In the genomic region with DNA sequence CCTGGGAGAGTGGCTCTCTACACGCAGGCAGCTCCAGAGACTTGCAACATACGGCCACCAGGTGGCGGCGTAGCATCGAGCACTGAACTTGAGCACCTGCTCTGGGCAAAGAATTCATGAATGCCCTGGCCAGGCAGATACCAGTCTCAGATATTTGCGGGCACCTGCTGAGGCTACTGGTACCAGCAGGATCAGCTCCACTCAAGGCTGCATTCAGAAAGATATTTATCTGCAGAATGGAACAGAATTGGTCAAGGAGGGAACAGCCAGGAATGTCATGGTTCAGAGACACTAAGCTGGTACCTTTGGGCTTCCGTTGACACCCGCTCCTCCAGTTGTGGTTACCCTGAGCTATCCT, we compare ENCODE assay signal across 8 cellular contexts. TPM values are rescaled to one million over a fixed set of nuclear protein-coding genes. Genes with fewer than 3 reads are reported as not detected.
A peak's percentile ranks its signal among the peaks of the same experiment; 100 is the strongest.
DNase-seq lines count a peak whose midpoint lies in the region; ATAC-seq and TF ChIP-seq lines count a peak whose summit lies in the region.

No MANE protein-coding gene starts in this region.

- DNase-seq in CD4-positive, alpha-beta T cell: peak; percentile 68 to 85 (median 74)
- DNase-seq in LHCN-M2 (ENCODE audit: low read depth) (peak; percentile 71), RPMI7951 (ENCODE audit: low read depth) (peak; percentile 73), fibroblast of the aortic adventitia (ENCODE audit: low read depth) (peak; percentile 80), non-pigmented ciliary epithelial cell (ENCODE audit: low read depth) (peak; percentile 28), superior temporal gyrus (ENCODE audit: extremely low spot score) (peak; percentile 94)
- peak; percentile 62 to 64 for DNase-seq in activated T-helper 1 cell treated with anti-CD3 and anti-CD28 coated beads, Interleukin-2, amount 50 U/mL, for 16 hours (ENCODE audit: low read depth in 1 of 2, low spot score in 1 of 2)

- no peaks in the 10 kb centered on the region for H3K27me3 ChIP-seq in CD4-positive, alpha-beta T cell (ENCODE audit: control insufficient read depth, insufficient read depth, low read length)

- H3K4me3 ChIP-seq in fibroblast of the aortic adventitia (ENCODE audit: low read depth, low read length): no peak overlapping the region

- no peak overlapping the region for H3K4me3 Mint-ChIP-seq in CD4-positive, alpha-beta T cell

- ATAC-seq in CD4-positive, alpha-beta T cell (ENCODE audit: poor library complexity): peak; percentile 94
- ATAC-seq in GM19463 (IDR thresholded peaks at IDR 0.05; ENCODE audit: unreplicated experiment): peak; percentile 81

- no peaks in the 10 kb centered on the region for H3K36me3 Mint-ChIP-seq in CD4-positive, alpha-beta T cell (ENCODE audit: low read depth)

- H3K27ac Mint-ChIP-seq in CD4-positive, alpha-beta T cell: no peak overlapping the region

- POLR2A ChIA-PET in CD4-positive, alpha-beta T cell (lab: Charles Lee): interaction anchor here (0.9 to 1.3 kb wide), 3 partner anchors 56 to 253 kb away, joined by 3 to 5 read pairs (median 4); no protein-coding TSS in a partner anchor

- H3K9me3 Mint-ChIP-seq in CD4-positive, alpha-beta T cell: no peaks in the 10 kb centered on the region

- intact Hi-C loops in CD4-positive, alpha-beta T cell (cut with DNase I, micrococcal nuclease): loop anchor here (1.0 to 2.0 kb wide), 6 partner anchors 56 to 558 kb away; no protein-coding TSS in a partner anchor

- CTCF ChIA-PET in CD4-positive, alpha-beta T cell (lab: Charles Lee): interaction anchor here (0.6 to 2.3 kb wide), 26 partner anchors 10 to 686 kb away, joined by 3 to 25 read pairs (median 4); no protein-coding TSS in a partner anchor

- no peak overlapping the region for H3K27ac ChIP-seq in CD4-positive, alpha-beta T cell (ENCODE audit: low read depth, low read length)

- no peaks in the 10 kb centered on the region for H3K9me3 ChIP-seq in CD4-positive, alpha-beta T cell (ENCODE audit: control insufficient read depth, low read length)

- peak; percentile 90 for TF ChIP-seq CTCF in CD4-positive, alpha-beta T cell (IDR thresholded peaks at IDR 0.05)
- peak; percentile 92 for TF ChIP-seq CTCF in fibroblast of the aortic adventitia (IDR thresholded peaks at IDR 0.05; ENCODE audit: insufficient read depth, low read length)

- H3K4me1 Mint-ChIP-seq in CD4-positive, alpha-beta T cell (ENCODE audit: low read depth): no peaks in the 10 kb centered on the region

- peaks cover 17% of the 10 kb centered on the region for H3K27me3 Mint-ChIP-seq in CD4-positive, alpha-beta T cell

RNA-seq across cellular contexts. Expression of a gene that starts 10.8 kb away (rescaled TPM):
- total RNA-seq in CD4-positive, alpha-beta T cell: 1 to 10 TPM; 8.0 to 9.0 TPM
- total RNA-seq in LHCN-M2 (2014; rRNA removed) (33.1 and 34.5 TPM in 2 replicates), fibroblast of the aortic adventitia (ENCODE audit: low replicate concordance) (3.6 and 12.0 TPM in 2 replicates)
- polyA plus RNA-seq in LHCN-M2 (2012): 38.2 TPM
- 10.1 and 13.5 TPM in 2 replicates for total RNA-seq in RPMI7951 (2014; rRNA removed; shearing (Covaris generic))

RNA-seq across cellular contexts. Expression of a gene that starts 24.6 kb away (rescaled TPM):
- under 1 TPM; 0.36 TPM for total RNA-seq in CD4-positive, alpha-beta T cell
- total RNA-seq in LHCN-M2 (2014; rRNA removed) (0.06 TPM in 1 of 2 replicates, not detected in the other), fibroblast of the aortic adventitia (ENCODE audit: low replicate concordance) (not detected in 2 replicates)
- 0.02 TPM for polyA plus RNA-seq in LHCN-M2 (2012)
- not detected in 2 replicates for total RNA-seq in RPMI7951 (2014; rRNA removed; shearing (Covaris generic))

RNA-seq across cellular contexts. Expression of a gene that starts 36.2 kb away (rescaled TPM):
- under 1 TPM in 1 of 2 experiments, not detected in 1; 0.20 TPM for total RNA-seq in CD4-positive, alpha-beta T cell
- total RNA-seq in LHCN-M2 (2014; rRNA removed): 0.57 TPM in 1 of 2 replicates, not detected in the other
- 0.18 TPM for polyA plus RNA-seq in LHCN-M2 (2012)
- total RNA-seq in RPMI7951 (2014; rRNA removed; shearing (Covaris generic)): 3.7 and 4.6 TPM in 2 replicates
- not detected in 2 replicates for total RNA-seq in fibroblast of the aortic adventitia (ENCODE audit: low replicate concordance)

RNA-seq across cellular contexts. Expression of a gene that starts 46.0 kb away (rescaled TPM):
- not detected for total RNA-seq in CD4-positive, alpha-beta T cell
- total RNA-seq in LHCN-M2 (2014; rRNA removed) (not detected in 2 replicates), fibroblast of the aortic adventitia (ENCODE audit: low replicate concordance) (not detected in 2 replicates)
- polyA plus RNA-seq in LHCN-M2 (2012): not detected
- not detected in 2 replicates for total RNA-seq in RPMI7951 (2014; rRNA removed; shearing (Covaris generic))

Comparison
In these comparisons a context has a peak if more than half of its experiments do, and no peak if none do; other contexts are left out.
1. DNase-seq: peak in every context shown above with its lines; median percentile 94 in superior temporal gyrus; 80 in fibroblast of the aortic adventitia; 74 in CD4-positive, alpha-beta T cell; 73 in RPMI7951; 71 in LHCN-M2; 63 in activated T-helper 1 cell treated with anti-CD3 and anti-CD28 coated beads, Interleukin-2, amount 50 U/mL, for 16 hours; 28 in non-pigmented ciliary epithelial cell.